ENCODE assay signal across 22 cellular contexts in the genomic region with DNA sequence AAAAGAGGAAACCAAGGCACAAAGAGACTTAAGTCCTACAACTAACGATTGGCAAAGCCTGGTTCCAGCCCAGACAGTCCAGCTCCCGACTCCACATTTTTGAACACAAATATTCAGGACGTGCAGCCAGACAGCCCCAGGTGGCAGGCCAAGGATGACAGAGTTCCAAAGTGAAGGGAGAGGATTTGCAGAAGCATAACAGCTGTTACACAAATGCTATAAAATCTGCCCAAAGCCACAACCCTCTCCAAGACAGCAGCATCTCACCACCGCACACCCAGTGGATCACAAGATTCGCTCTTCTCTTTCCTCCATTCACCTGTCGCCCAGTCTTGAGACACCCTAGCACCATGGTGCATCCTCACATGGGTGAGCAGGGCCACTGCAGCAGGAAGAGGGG.
A peak's percentile ranks its signal among the peaks of the same experiment; 100 is the strongest.
DNase-seq lines count a peak whose midpoint lies in the region; ATAC-seq and TF ChIP-seq lines count a peak whose summit lies in the region.
"Had no signal": no experiment of that assay in that cellular context is flagged by ENCODE, and none has a peak within 500 bp of the region (broad histone marks: within the 10 kb centered on the region; RNA-seq: fewer than 3 reads in every experiment).

No MANE protein-coding gene starts in this region.

- POLR2A ChIA-PET in CD8-positive, alpha-beta memory T cell (lab: Charles Lee) = no interaction called here

- no peak for ATAC-seq in natural killer cell treated with Interleukin-12 subunit alpha and Interleukin-12 subunit beta and Interleukin-15 and Interleukin-18, amount 100 ng/mL, for 72 hours
- ATAC-seq: K562, right lobe of liver had no signal

- no peaks in the 10 kb centered on the region for H3K36me3 ChIP-seq in CD8-positive, alpha-beta memory T cell (ENCODE audit: insufficient read depth, low read length)
- H3K36me3 ChIP-seq: right lobe of liver, transverse colon had no signal

- H3K4me3 ChIP-seq in CD8-positive, alpha-beta memory T cell (ENCODE audit: low read length) = no peak overlapping the region
- H3K4me3 ChIP-seq in coronary artery = peak overlapping the region; percentile 35
- H3K4me3 ChIP-seq: GM23248, K562, PC-9, right lobe of liver, transverse colon had no signal

- DNase-seq in CD8-positive, alpha-beta memory T cell = no peak
- DNase-seq in NCI-H2171 (lab: John Stamatoyannopoulos, UW) (peak; percentile 29), coronary artery (ENCODE audit: low spot score) (peak; percentile 53), NCI-H2227 treated with DMSO at 0.1 percent for 48 hours (lab: John Stamatoyannopoulos, UW) (no peak), NCI-H748 treated with DMSO at 0.1 percent for 48 hours (lab: John Stamatoyannopoulos, UW) (no peak)
- DNase-seq in natural killer cell treated with Interleukin-12 subunit alpha and Interleukin-12 subunit beta and Interleukin-15 and Interleukin-18, amount 100 ng/mL, for 72 hours (ENCODE audit: low spot score) = no peak
- DNase-seq in central memory CD4-positive, alpha-beta T cell = no peak
- DNase-seq: activated CD4-positive, CD25-positive, alpha-beta regulatory T cell; activated CD8-positive, alpha-beta memory T cell treated with anti-CD3 and anti-CD28 coated beads, Interleukin-2, amount 50 U/mL, for 4 hours; AML-193; Calu3; effector memory CD4-positive, alpha-beta T cell; glutamatergic neuron; GM23248; NCI-H2107; PC-9; SK-N-SH; stimulated activated naive CD4-positive, alpha-beta T cell treated with Interleukin-2 at 50 U/mL for 16 hours; T1000; transverse colon had no signal

- CTCF ChIA-PET in CD8-positive, alpha-beta memory T cell (lab: Charles Lee) = interaction anchor here (1.3 kb wide), 1 partner anchor 77 kb away, joined by 3 read pairs; no protein-coding TSS in a partner anchor

- H3K4me1 ChIP-seq in CD8-positive, alpha-beta memory T cell (ENCODE audit: insufficient read depth, low read length) = peaks cover 20% of the 10 kb centered on the region

- peaks cover 0 to 2% of the 10 kb centered on the region in 2 donors for H3K27me3 Mint-ChIP-seq in CD8-positive, alpha-beta memory T cell
- H3K27me3 Mint-ChIP-seq in natural killer cell treated with Interleukin-12 subunit alpha and Interleukin-12 subunit beta and Interleukin-15 and Interleukin-18, amount 100 ng/mL, for 72 hours = no peaks in the 10 kb centered on the region

- H3K9me3 Mint-ChIP-seq in CD8-positive, alpha-beta memory T cell = no peaks in the 10 kb centered on the region
- H3K9me3 Mint-ChIP-seq in natural killer cell treated with Interleukin-12 subunit alpha and Interleukin-12 subunit beta and Interleukin-15 and Interleukin-18, amount 100 ng/mL, for 72 hours = no peaks in the 10 kb centered on the region

- H3K4me1 Mint-ChIP-seq in CD8-positive, alpha-beta memory T cell = peaks cover 38 to 47% (median 44%) of the 10 kb centered on the region in 3 donors
- H3K4me1 Mint-ChIP-seq in natural killer cell treated with Interleukin-12 subunit alpha and Interleukin-12 subunit beta and Interleukin-15 and Interleukin-18, amount 100 ng/mL, for 72 hours (ENCODE audit: low read depth in 2 of 2) = peaks cover 50 to 54% of the 10 kb centered on the region in 2 donors

- H3K27ac ChIP-seq in CD8-positive, alpha-beta memory T cell (ENCODE audit: low read depth, low read length) = no peak overlapping the region
- peak overlapping the region in 1 of 2 donors; percentile 56 for H3K27ac ChIP-seq in coronary artery
- H3K27ac ChIP-seq: GM23248, PC-9, right lobe of liver had no signal

- no peaks in the 10 kb centered on the region for H3K9me3 ChIP-seq in CD8-positive, alpha-beta memory T cell (ENCODE audit: low read length)
- H3K9me3 ChIP-seq: right lobe of liver, SK-N-SH, transverse colon had no signal

- H3K27ac Mint-ChIP-seq in CD8-positive, alpha-beta memory T cell = peak overlapping the region in 7 of 8 donors; percentile 63 to 99 (median 97)
- H3K27ac Mint-ChIP-seq in natural killer cell treated with Interleukin-12 subunit alpha and Interleukin-12 subunit beta and Interleukin-15 and Interleukin-18, amount 100 ng/mL, for 72 hours = peak overlapping the region; percentile 93 to 99

- H3K4me3 Mint-ChIP-seq in CD8-positive, alpha-beta memory T cell = peak overlapping the region in 6 of 7 donors; percentile 40 to 90 (median 86)
- H3K4me3 Mint-ChIP-seq in natural killer cell treated with Interleukin-12 subunit alpha and Interleukin-12 subunit beta and Interleukin-15 and Interleukin-18, amount 100 ng/mL, for 72 hours = peak overlapping the region; percentile 93

- H3K36me3 Mint-ChIP-seq in CD8-positive, alpha-beta memory T cell = no peaks in the 10 kb centered on the region
- H3K36me3 Mint-ChIP-seq in natural killer cell treated with Interleukin-12 subunit alpha and Interleukin-12 subunit beta and Interleukin-15 and Interleukin-18, amount 100 ng/mL, for 72 hours = no peaks in the 10 kb centered on the region

- no peaks in the 10 kb centered on the region for H3K27me3 ChIP-seq in CD8-positive, alpha-beta memory T cell (ENCODE audit: insufficient read depth, low read length, poor library complexity, severe bottlenecking)
- H3K27me3 ChIP-seq: right lobe of liver had no signal

- TF ChIP-seq CTCF in coronary artery (IDR thresholded peaks at IDR 0.05) = no peak

Comparison
In these comparisons a context has a peak if more than half of its experiments do, and no peak if none do; other contexts are left out.
1. DNase-seq: peak in NCI-H2171 (single experiment) and coronary artery (single experiment); none in CD8-positive, alpha-beta memory T cell (0 of 5), natural killer cell treated with Interleukin-12 subunit alpha and Interleukin-12 subunit beta and Interleukin-15 and Interleukin-18, amount 100 ng/mL, for 72 hours (single experiment), NCI-H2227 treated with DMSO at 0.1 percent for 48 hours (single experiment), central memory CD4-positive, alpha-beta T cell (single experiment) and NCI-H748 treated with DMSO at 0.1 percent for 48 hours (single experiment).